Comparison of ENCODE assay signal across 18 cellular contexts in genomic region chr3:197380786-197381185, GRCh38.
DNase-seq lines count a peak whose midpoint lies in the region; FAIRE-seq and TF ChIP-seq lines count a peak whose summit lies in the region.
"Had no signal": no experiment of that assay in that cellular context is flagged by ENCODE, and none has a peak within 500 bp of the region (broad histone marks: within the 10 kb centered on the region; RNA-seq: fewer than 3 reads in every experiment).

No MANE protein-coding gene starts in this region.

- no peak for TF ChIP-seq POLR2A in spleen (IDR thresholded peaks at IDR 0.05)

- H3K36me3 ChIP-seq in spleen = no peaks in the 10 kb centered on the region
- H3K36me3 ChIP-seq: ascending aorta, uterus had no signal

- peak; percentile 33 for DNase-seq in NCI-H2029 treated with DMSO at 0.1 percent for 48 hours (lab: John Stamatoyannopoulos, UW)
- no peak for DNase-seq in NCI-H2029 (lab: John Stamatoyannopoulos, UW)
- peak; percentile 21 for DNase-seq in NCI-H774 (lab: John Stamatoyannopoulos, UW)
- peak; percentile 67 for DNase-seq in epithelial cell of prostate (ENCODE audit: low read depth, low spot score)
- peak; percentile 43 for DNase-seq in spleen
- no peak for DNase-seq in cerebellar nuclear complex (lab: John Stamatoyannopoulos, UW)
- no peak for DNase-seq in D721Med (ENCODE audit: insufficient read length, low spot score)
- DNase-seq in activated CD4-positive, alpha-beta T cell treated with anti-CD3 and anti-CD28 coated beads for 48 hours = no peak
- DNase-seq: activated CD8-positive, alpha-beta memory T cell treated with anti-CD3 and anti-CD28 coated beads for 24 hours; activated effector memory CD4-positive, alpha-beta T cell treated with anti-CD3 and anti-CD28 coated beads, Interleukin-2, amount 50 U/mL, for 16 hours; CD4-positive, alpha-beta T cell; GM23248; stimulated activated naive CD4-positive, alpha-beta T cell treated with Interleukin-2 at 50 U/mL for 16 hours; uterus had no signal

- no peaks in the 10 kb centered on the region for H3K4me1 ChIP-seq in spleen
- H3K4me1 ChIP-seq: A549, ascending aorta, uterus had no signal

- WGBS in spleen, 5 donors = 81 to 91% (median 84%) methylated on average over 5 of the region's 5 CpGs

- H3K9me3 ChIP-seq in spleen = peaks cover 0 to 6% (median 0%) of the 10 kb centered on the region in 8 donors
- H3K9me3 ChIP-seq: A549, ascending aorta, uterus had no signal

- peaks cover 0 to 5% (median 0%) of the 10 kb centered on the region in 7 donors for H3K27me3 ChIP-seq in spleen (replicated peaks in 1 of 7)
- H3K27me3 ChIP-seq: ascending aorta, uterus had no signal

- no peak for FAIRE-seq in D721Med (lab: Jason Lieb, UNC)
- FAIRE-seq: A549 had no signal

- TF ChIP-seq CTCF in spleen (IDR thresholded peaks at IDR 0.05 in 8 of 11, conservative IDR thresholded peaks at IDR 0.05 in 3 of 11) (no peak), D721Med (IDR thresholded peaks at IDR 0.05; ENCODE audit: insufficient read depth, missing control alignments) (no peak)

- H3K27ac ChIP-seq in epithelial cell of prostate (peak overlapping the region; percentile 53), spleen (no peak overlapping the region)
- H3K27ac ChIP-seq: A549, ascending aorta, GM23248, uterus, VCaP had no signal

- intact Hi-C loops in spleen (cut with DNase I; ENCODE audit: low total_unique reads) = no loop called here

- H3K4me3 ChIP-seq in spleen = no peak overlapping the region
- H3K4me3 ChIP-seq: A549, ascending aorta, GM23248, lung, uterus had no signal

Comparison
In these comparisons a context has a peak if more than half of its experiments do, and no peak if none do; other contexts are left out.
1. DNase-seq: peak in NCI-H2029 treated with DMSO at 0.1 percent for 48 hours (single experiment), NCI-H774 (single experiment), epithelial cell of prostate (single experiment) and spleen (single experiment); none in NCI-H2029 (single experiment), cerebellar nuclear complex (0 of 2), D721Med (single experiment) and activated CD4-positive, alpha-beta T cell treated with anti-CD3 and anti-CD28 coated beads for 48 hours (single experiment).